8 cellular contexts compared by ENCODE assay signal in the genomic region with DNA sequence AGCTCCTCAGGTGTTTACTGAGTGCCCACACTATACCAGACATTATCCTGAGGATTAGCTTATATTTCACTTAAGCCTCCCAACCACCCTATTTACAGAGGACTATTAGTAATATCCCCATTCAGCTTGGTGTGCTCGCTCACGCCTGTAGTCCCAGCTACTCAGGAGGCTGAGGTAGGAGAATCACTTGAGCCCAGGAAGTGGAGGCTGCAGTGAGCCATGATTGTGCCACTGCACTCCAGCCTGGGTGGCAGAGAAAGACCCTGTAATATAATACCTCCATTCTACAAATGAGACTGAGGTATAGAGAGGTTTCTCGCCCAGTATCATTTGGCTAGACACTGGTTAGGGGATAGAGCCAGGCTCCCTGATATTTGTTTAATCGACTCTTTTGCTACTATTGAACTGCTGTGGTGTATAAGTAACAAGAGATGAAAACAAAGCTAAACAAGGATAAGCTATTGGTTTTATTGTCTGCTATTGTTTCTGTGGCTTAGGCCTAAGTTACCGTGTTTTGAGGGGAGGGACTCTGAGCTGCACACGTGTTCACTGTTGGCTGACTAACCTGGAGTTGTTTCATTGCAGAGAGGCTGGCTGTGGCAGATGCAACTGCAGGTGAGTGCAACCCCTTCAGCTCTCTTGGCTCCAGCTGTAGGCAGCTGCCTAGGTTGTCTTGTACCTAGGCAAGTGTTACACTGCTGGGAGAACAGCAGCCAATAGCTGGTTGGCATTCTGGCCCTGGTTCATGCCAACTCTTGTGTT. TPM values are rescaled to one million over a fixed set of nuclear protein-coding genes. Genes with fewer than 3 reads are reported as not detected.
A peak's percentile ranks its signal among the peaks of the same experiment; 100 is the strongest.
DNase-seq lines count a peak whose midpoint lies in the region; ATAC-seq, FAIRE-seq and TF ChIP-seq lines count a peak whose summit lies in the region.

No MANE protein-coding gene starts in this region.

- no peak for FAIRE-seq in urothelium cell line (lab: Jason Lieb, UNC)

- peak overlapping the region in 3 of 4 donors; percentile 29 to 51 (median 40) for H3K27ac ChIP-seq in body of pancreas

- H3K9me3 ChIP-seq in body of pancreas: no peaks in the 10 kb centered on the region

- TF ChIP-seq POLR2A in body of pancreas (IDR thresholded peaks at IDR 0.05): no peak

- H3K27me3 Mint-ChIP-seq in natural killer cell (ENCODE audit: low read depth in 2 of 2): no peaks in the 10 kb centered on the region

- peak overlapping the region; percentile 75 for H3K4me3 Mint-ChIP-seq in natural killer cell

- DNase-seq in GM12864 (ENCODE audit: low read depth) (no peak), LNCaP clone FGC (ENCODE audit: low read depth) (no peak), body of pancreas (no peak), natural killer cell (no peak), NCI-H510A (lab: John Stamatoyannopoulos, UW) (no peak), urothelium cell line (ENCODE audit: low spot score) (no peak)

- peaks cover 25 to 39% of the 10 kb centered on the region in 2 donors for H3K4me1 Mint-ChIP-seq in natural killer cell

- intact Hi-C loops in body of pancreas (cut with DNase I) (no loop called here), natural killer cell (cut with micrococcal nuclease) (no loop called here)

- ATAC-seq in body of pancreas: no peak
- ATAC-seq in natural killer cell: no peak
- no peak for ATAC-seq in HG03439 (IDR thresholded peaks at IDR 0.05; ENCODE audit: unreplicated experiment)
- ATAC-seq in GM21423 (IDR thresholded peaks at IDR 0.05; ENCODE audit: unreplicated experiment): no peak

- H3K27me3 ChIP-seq in body of pancreas: no peaks in the 10 kb centered on the region

- H3K36me3 ChIP-seq in body of pancreas (replicated peaks in 1 of 2; ENCODE audit: insufficient read depth in 1 of 2, low read depth in 2 of 2): no peaks in the 10 kb centered on the region

- H3K36me3 Mint-ChIP-seq in natural killer cell: no peaks in the 10 kb centered on the region

- H3K4me3 ChIP-seq in GM12864 (ENCODE audit: low read depth, low read length) (peak overlapping the region; percentile 89), LNCaP clone FGC (ENCODE audit: low read depth, low read length) (peak overlapping the region; percentile 98), body of pancreas (no peak overlapping the region)

- H3K4me1 ChIP-seq in body of pancreas: peaks cover 52% of the 10 kb centered on the region

- no peaks in the 10 kb centered on the region for H3K9me3 Mint-ChIP-seq in natural killer cell

- WGBS in body of pancreas, 2 donors: 69 to 85% methylated on average over 6 of the region's 6 CpGs

- TF ChIP-seq CTCF in GM12864 (IDR thresholded peaks at IDR 0.05; ENCODE audit: low read depth, low read length, missing control alignments): no peak
- no peak for TF ChIP-seq CTCF in LNCaP clone FGC (IDR thresholded peaks at IDR 0.05; ENCODE audit: control insufficient read depth, extremely low read depth, insufficient read depth)
- no peak for TF ChIP-seq CTCF in body of pancreas (IDR thresholded peaks at IDR 0.05)
- no peak for TF ChIP-seq CTCF in natural killer cell (IDR thresholded peaks at IDR 0.05)

- peak overlapping the region in 1 of 2 donors; percentile 70 for H3K27ac Mint-ChIP-seq in natural killer cell

RNA-seq across cellular contexts. Expression of gene MATR3, which starts 17.8 kb away (rescaled TPM):
- total RNA-seq in body of pancreas: 100 to 1,000 TPM in 1 of 2 donors, 10 to 100 TPM in 1; 99.2 to 160 TPM
- 100 to 1,000 TPM; 290 to 324 (median 297) TPM for total RNA-seq in natural killer cell

Comparison
In these comparisons a context has a peak if more than half of its experiments do, and no peak if none do; other contexts are left out.
1. H3K4me3 ChIP-seq: peak in GM12864 (single experiment) and LNCaP clone FGC (single experiment); none in body of pancreas (0 of 2).